In genomic region chr13:25286969-25287961, GRCh38 we compare ENCODE assay signal across 1 cellular context.
TF ChIP-seq lines count a peak whose summit lies in the region.

Gene MTMR6, minus strand, starts transcription at chr13:25287488. Its CDS starts 241 bp downstream, at chr13:25287247.

TF ChIP-seq in SK-N-SH, 30 proteins besides CTCF, POLR2A, EP300 and RAD21 (continued from another document):
- TF ChIP-seq, protein P1, sequence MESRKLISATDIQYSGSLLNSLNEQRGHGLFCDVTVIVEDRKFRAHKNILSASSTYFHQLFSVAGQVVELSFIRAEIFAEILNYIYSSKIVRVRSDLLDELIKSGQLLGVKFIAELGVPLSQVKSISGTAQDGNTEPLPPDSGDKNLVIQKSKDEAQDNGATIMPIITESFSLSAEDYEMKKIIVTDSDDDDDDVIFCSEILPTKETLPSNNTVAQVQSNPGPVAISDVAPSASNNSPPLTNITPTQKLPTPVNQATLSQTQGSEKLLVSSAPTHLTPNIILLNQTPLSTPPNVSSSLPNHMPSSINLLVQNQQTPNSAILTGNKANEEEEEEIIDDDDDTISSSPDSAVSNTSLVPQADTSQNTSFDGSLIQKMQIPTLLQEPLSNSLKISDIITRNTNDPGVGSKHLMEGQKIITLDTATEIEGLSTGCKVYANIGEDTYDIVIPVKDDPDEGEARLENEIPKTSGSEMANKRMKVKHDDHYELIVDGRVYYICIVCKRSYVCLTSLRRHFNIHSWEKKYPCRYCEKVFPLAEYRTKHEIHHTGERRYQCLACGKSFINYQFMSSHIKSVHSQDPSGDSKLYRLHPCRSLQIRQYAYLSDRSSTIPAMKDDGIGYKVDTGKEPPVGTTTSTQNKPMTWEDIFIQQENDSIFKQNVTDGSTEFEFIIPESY (IDR thresholded peaks at IDR 0.05; ENCODE audit: borderline replicate concordance, low read depth): peak; percentile 69; the same call in 1 of the 2 replicates
- TF ChIP-seq TCF12 (IDR thresholded peaks at IDR 0.05) (0 out of 2 replicates have a peak, but pooled peaks have one; percentile 7), MEF2A (IDR thresholded peaks at IDR 0.05; ENCODE audit: borderline replicate concordance, low read depth) (no peak), MXI1 (IDR thresholded peaks at IDR 0.05; ENCODE audit: low read depth, low read length) (peak; percentile 90), YY1 (IDR thresholded peaks at IDR 0.05; ENCODE audit: low read depth) (no peak), NFIC (IDR thresholded peaks at IDR 0.05; ENCODE audit: borderline replicate concordance) (no peak), TAF1 (IDR thresholded peaks at IDR 0.05; ENCODE audit: borderline replicate concordance, low read depth, low read length) (peak; percentile 87), FOXM1 (IDR thresholded peaks at IDR 0.05; ENCODE audit: low read depth) (peak; percentile 62), USF1 (IDR thresholded peaks at IDR 0.05; ENCODE audit: borderline replicate concordance, low read depth) (0 out of 2 replicates have a peak, but pooled peaks have one; percentile 13)
